In the genomic region with DNA sequence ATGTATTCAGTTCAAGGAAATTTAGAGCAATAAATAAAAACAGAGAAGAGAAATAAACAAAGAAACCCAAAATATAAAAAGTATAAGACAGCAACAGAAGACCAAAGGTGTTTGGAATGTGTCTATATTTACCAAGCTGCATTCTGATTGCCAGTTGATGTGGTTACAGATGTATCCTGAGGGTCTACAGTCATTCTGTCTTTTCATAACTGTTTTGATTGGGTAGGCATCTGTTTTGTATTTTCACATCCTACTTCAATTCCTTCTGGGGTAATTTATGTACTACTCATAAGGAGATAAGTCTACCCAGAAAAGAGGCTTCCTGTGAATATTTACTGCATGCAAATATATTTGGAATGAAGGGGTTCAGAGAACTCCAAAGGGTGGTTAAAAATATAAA, we compare ENCODE assay signal across 1 cellular context.
TF ChIP-seq lines count a peak whose summit lies in the region.

No MANE protein-coding gene starts in this region.

TF ChIP-seq in GM12878, 131 proteins besides CTCF, POLR2A, EP300 and RAD21 (continued from another document):
- TF ChIP-seq, protein P1, sequence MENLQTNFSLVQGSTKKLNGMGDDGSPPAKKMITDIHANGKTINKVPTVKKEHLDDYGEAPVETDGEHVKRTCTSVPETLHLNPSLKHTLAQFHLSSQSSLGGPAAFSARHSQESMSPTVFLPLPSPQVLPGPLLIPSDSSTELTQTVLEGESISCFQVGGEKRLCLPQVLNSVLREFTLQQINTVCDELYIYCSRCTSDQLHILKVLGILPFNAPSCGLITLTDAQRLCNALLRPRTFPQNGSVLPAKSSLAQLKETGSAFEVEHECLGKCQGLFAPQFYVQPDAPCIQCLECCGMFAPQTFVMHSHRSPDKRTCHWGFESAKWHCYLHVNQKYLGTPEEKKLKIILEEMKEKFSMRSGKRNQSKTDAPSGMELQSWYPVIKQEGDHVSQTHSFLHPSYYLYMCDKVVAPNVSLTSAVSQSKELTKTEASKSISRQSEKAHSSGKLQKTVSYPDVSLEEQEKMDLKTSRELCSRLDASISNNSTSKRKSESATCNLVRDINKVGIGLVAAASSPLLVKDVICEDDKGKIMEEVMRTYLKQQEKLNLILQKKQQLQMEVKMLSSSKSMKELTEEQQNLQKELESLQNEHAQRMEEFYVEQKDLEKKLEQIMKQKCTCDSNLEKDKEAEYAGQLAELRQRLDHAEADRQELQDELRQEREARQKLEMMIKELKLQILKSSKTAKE (IDR thresholded peaks at IDR 0.05; ENCODE audit: low read depth, poor library complexity, severe bottlenecking) = no peak
- TF ChIP-seq TCF3 (IDR thresholded peaks at IDR 0.05; ENCODE audit: borderline replicate concordance, insufficient read depth, low read depth, low read length) (no peak), RAD51 (IDR thresholded peaks at IDR 0.05) (no peak), STAT3 (IDR thresholded peaks at IDR 0.05; ENCODE audit: low read depth, low read length) (no peak)
- TF ChIP-seq, protein P2, sequence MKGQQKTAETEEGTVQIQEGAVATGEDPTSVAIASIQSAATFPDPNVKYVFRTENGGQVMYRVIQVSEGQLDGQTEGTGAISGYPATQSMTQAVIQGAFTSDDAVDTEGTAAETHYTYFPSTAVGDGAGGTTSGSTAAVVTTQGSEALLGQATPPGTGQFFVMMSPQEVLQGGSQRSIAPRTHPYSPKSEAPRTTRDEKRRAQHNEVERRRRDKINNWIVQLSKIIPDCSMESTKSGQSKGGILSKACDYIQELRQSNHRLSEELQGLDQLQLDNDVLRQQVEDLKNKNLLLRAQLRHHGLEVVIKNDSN (IDR thresholded peaks at IDR 0.05; ENCODE audit: borderline replicate concordance, extremely low read length, insufficient read depth, low read depth, low read length) = no peak
TF ChIP-seq in GM12878: peak in this region for 0.
